In genomic region chr10:79347226-79347893, GRCh38 we compare ENCODE assay signal across 8 cellular contexts. TPM values are rescaled to one million over a fixed set of nuclear protein-coding genes. Genes with fewer than 3 reads are reported as not detected.
DNase-seq lines count a peak whose midpoint lies in the region; ATAC-seq, FAIRE-seq and TF ChIP-seq lines count a peak whose summit lies in the region.

TSS of gene PPIF (plus strand) at chr10:79347469. CDS start at chr10:79347549, 80 bp downstream.

- peak; percentile 84 for ATAC-seq in HG02759 (IDR thresholded peaks at IDR 0.05; ENCODE audit: unreplicated experiment)
- ATAC-seq in left cardiac atrium = peak; percentile 93 to 94
- peak; percentile 95 for ATAC-seq in upper lobe of right lung

- H3K9me3 ChIP-seq in upper lobe of right lung = no peaks in the 10 kb centered on the region

- TF ChIP-seq CTCF in progenitor cell of endocrine pancreas (IDR thresholded peaks at IDR 0.05; ENCODE audit: unreplicated experiment) = peak; percentile 92
- peak; percentile 99 for TF ChIP-seq CTCF in upper lobe of right lung (IDR thresholded peaks at IDR 0.05)

- H3K4me1 ChIP-seq in upper lobe of right lung = peaks cover 20% of the 10 kb centered on the region

- H3K36me3 ChIP-seq in upper lobe of right lung = peaks cover 34% of the 10 kb centered on the region

- peak within 1 kb of the TSS; percentile 90 for H3K4me3 ChIP-seq in upper lobe of right lung

- peak within 1 kb of the TSS; percentile 90 for H3K27ac ChIP-seq in upper lobe of right lung

- no peaks in the 10 kb centered on the region for H3K27me3 Mint-ChIP-seq in T-helper 1 cell treated with Interleukin-12 subunit alpha and Interleukin-12 subunit beta and Interleukin-4 antibody, amounts not matched to agents 30 μg/mL and 1 μg/mL, for 36 hours (ENCODE audit: low read depth)
- H3K27me3 Mint-ChIP-seq in progenitor cell of endocrine pancreas = peaks cover 3% of the 10 kb centered on the region

- H3K36me3 Mint-ChIP-seq in T-helper 1 cell treated with Interleukin-12 subunit alpha and Interleukin-12 subunit beta and Interleukin-4 antibody, amounts not matched to agents 30 μg/mL and 1 μg/mL, for 36 hours (ENCODE audit: low read depth) = peaks cover 40% of the 10 kb centered on the region
- peaks cover 7% of the 10 kb centered on the region for H3K36me3 Mint-ChIP-seq in progenitor cell of endocrine pancreas (ENCODE audit: insufficient read depth)

- H3K27ac Mint-ChIP-seq in T-helper 1 cell treated with Interleukin-12 subunit alpha and Interleukin-12 subunit beta and Interleukin-4 antibody, amounts not matched to agents 30 μg/mL and 1 μg/mL, for 36 hours = peak within 1 kb of the TSS; percentile 94
- H3K27ac Mint-ChIP-seq in progenitor cell of endocrine pancreas = no peak within 1 kb of the TSS

- FAIRE-seq in GM12892 (lab: Jason Lieb, UNC) = peak; percentile 84

- no peaks in the 10 kb centered on the region for H3K9me3 Mint-ChIP-seq in T-helper 1 cell treated with Interleukin-12 subunit alpha and Interleukin-12 subunit beta and Interleukin-4 antibody, amounts not matched to agents 30 μg/mL and 1 μg/mL, for 36 hours
- no peaks in the 10 kb centered on the region for H3K9me3 Mint-ChIP-seq in progenitor cell of endocrine pancreas (ENCODE audit: low read depth)

- peak; percentile 93 for DNase-seq in GM12892 (ENCODE audit: insufficient read length)
- peak; percentile 51 for DNase-seq in NCI-H128 (lab: John Stamatoyannopoulos, UW; ENCODE audit: unreplicated experiment)
- DNase-seq in amniotic stem cell (lab: John Stamatoyannopoulos, UW) = peak; percentile 87
- peak; percentile 97 for DNase-seq in left cardiac atrium
- DNase-seq in progenitor cell of endocrine pancreas (ENCODE audit: low spot score, unreplicated experiment) = peak; percentile 96
- DNase-seq in upper lobe of right lung = peak; percentile 97

- intact Hi-C loops in left cardiac atrium (cut with DNase I) (no loop called here), upper lobe of right lung (cut with DNase I) (no loop called here)

- TF ChIP-seq POLR2A in GM12892 (IDR thresholded peaks at IDR 0.05; ENCODE audit: low read depth, low read length) = peak; percentile 95

- peak within 1 kb of the TSS; percentile 92 for H3K4me3 Mint-ChIP-seq in T-helper 1 cell treated with Interleukin-12 subunit alpha and Interleukin-12 subunit beta and Interleukin-4 antibody, amounts not matched to agents 30 μg/mL and 1 μg/mL, for 36 hours
- H3K4me3 Mint-ChIP-seq in progenitor cell of endocrine pancreas (ENCODE audit: low read depth) = peak within 1 kb of the TSS; percentile 72

- no peaks in the 10 kb centered on the region for H3K27me3 ChIP-seq in upper lobe of right lung

- peaks cover 51% of the 10 kb centered on the region for H3K4me1 Mint-ChIP-seq in T-helper 1 cell treated with Interleukin-12 subunit alpha and Interleukin-12 subunit beta and Interleukin-4 antibody, amounts not matched to agents 30 μg/mL and 1 μg/mL, for 36 hours (ENCODE audit: low read depth)
- H3K4me1 Mint-ChIP-seq in progenitor cell of endocrine pancreas (ENCODE audit: low read depth) = peaks cover 11% of the 10 kb centered on the region

RNA-seq across cellular contexts. Expression of gene PPIF, which starts in this region (rescaled TPM):
- 71.2 TPM for polyA plus RNA-seq in GM12892 (2012; ENCODE audit: missing spikeins)
- total RNA-seq in left cardiac atrium (100 to 1,000 TPM; 110 to 155 TPM), progenitor cell of endocrine pancreas (35.9 and 37.1 TPM in 2 replicates), upper lobe of right lung (30.7 TPM)

Comparison
In these comparisons a context has a peak if more than half of its experiments do, and no peak if none do; other contexts are left out.
1. Peak in every context shown above with its lines: DNase-seq, ATAC-seq, H3K4me3 ChIP-seq and H3K27ac ChIP-seq.